1 cellular context compared by ENCODE assay signal in genomic region chr12:32379213-32379612, GRCh38.
TF ChIP-seq lines count a peak whose summit lies in the region.

No MANE protein-coding gene starts in this region.

TF ChIP-seq in K562, 482 proteins besides CTCF, POLR2A, EP300 and RAD21 (continued from another document):
- TF ChIP-seq REST (CRISPR knock-in tag; IDR thresholded peaks at IDR 0.05; ENCODE audit: low read depth) = no peak
- no peak for TF ChIP-seq ZFX (CRISPR knock-in tag; IDR thresholded peaks at IDR 0.05)
- no peak for TF ChIP-seq CLOCK (CRISPR knock-in tag; IDR thresholded peaks at IDR 0.05; ENCODE audit: borderline replicate concordance)
- no peak for TF ChIP-seq ZNF232 (CRISPR knock-in tag; IDR thresholded peaks at IDR 0.05)
- TF ChIP-seq RBM15 (IDR thresholded peaks at IDR 0.05; ENCODE audit: insufficient read depth, low read length) = no peak
- no peak for TF ChIP-seq ZKSCAN3 (CRISPR knock-in tag; IDR thresholded peaks at IDR 0.05)
- peak; percentile 84 for TF ChIP-seq CEBPG (CRISPR knock-in tag; IDR thresholded peaks at IDR 0.05)
- peak in 1 of 2 experiments; percentile 85; a peak in 2 of 4 replicates for TF ChIP-seq CEBPG (tag; conservative IDR thresholded peaks at IDR 0.05 in 1 of 2, IDR thresholded peaks at IDR 0.05 in 1 of 2)
- no peak for TF ChIP-seq CSDE1 (IDR thresholded peaks at IDR 0.05)
- TF ChIP-seq ZNF609 (CRISPR knock-in tag; IDR thresholded peaks at IDR 0.05; ENCODE audit: borderline replicate concordance) = no peak
- TF ChIP-seq NCOA2 (IDR thresholded peaks at IDR 0.05; ENCODE audit: partially characterized antibody in 2 of 2) = peak in 1 of 2 experiments; percentile 6
- TF ChIP-seq ATF3 (IDR thresholded peaks at IDR 0.05) = peak; percentile 53; the same call in 1 of the 2 replicates
- no peak for TF ChIP-seq ATF3 (CRISPR knock-in tag; conservative IDR thresholded peaks at IDR 0.05)
- TF ChIP-seq CBX8 (IDR thresholded peaks at IDR 0.05; ENCODE audit: borderline replicate concordance, extremely low read depth, low read depth, low read length, poor library complexity, severe bottlenecking) = peak; percentile 49
- TF ChIP-seq SNIP1 (IDR thresholded peaks at IDR 0.05; ENCODE audit: low read depth) = no peak
- TF ChIP-seq CCNT2 (IDR thresholded peaks at IDR 0.05; ENCODE audit: borderline replicate concordance, extremely low read depth, insufficient read length, low read depth, low read length) = no peak
TF ChIP-seq in K562: peak in this region for 7.
